ENCODE assay signal across 22 cellular contexts in the genomic region with DNA sequence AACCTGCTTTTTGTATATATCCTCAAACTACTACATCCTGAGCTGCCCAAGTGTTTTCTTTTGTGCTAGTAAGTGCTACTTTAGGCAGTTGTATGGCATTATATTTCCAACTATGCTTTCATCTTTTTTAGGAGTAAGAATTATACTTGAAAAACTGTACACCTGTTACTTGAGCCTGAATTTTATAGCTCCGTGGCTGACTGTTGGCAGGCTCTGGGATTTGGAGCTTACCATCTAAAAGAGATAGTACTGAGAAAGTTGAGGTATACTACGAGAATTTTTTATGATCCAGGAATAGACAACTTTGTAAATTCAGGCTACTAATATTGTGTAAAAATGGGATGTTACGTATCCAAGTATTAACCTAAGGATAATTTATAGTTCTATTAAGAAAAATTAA. TPM values are rescaled to one million over a fixed set of nuclear protein-coding genes. Genes with fewer than 3 reads are reported as not detected.
"Had no signal": no experiment of that assay in that cellular context is flagged by ENCODE, and none has a peak within 500 bp of the region (broad histone marks: within the 10 kb centered on the region; RNA-seq: fewer than 3 reads in every experiment).

No MANE protein-coding gene starts in this region.

- ATAC-seq: activated naive CD8-positive, alpha-beta T cell treated with anti-CD3 and anti-CD28 coated beads, Interleukin-2, amount 50 U/mL, for 24 hours; gastroesophageal sphincter; heart left ventricle; mucosa of descending colon; naive thymus-derived CD8-positive, alpha-beta T cell had no signal

- H3K27me3 ChIP-seq: brain microvascular endothelial cell, gastroesophageal sphincter, heart left ventricle, tibial nerve, uterus had no signal

- H3K4me3 Mint-ChIP-seq: activated naive CD4-positive, alpha-beta T cell treated with anti-CD3 and anti-CD28 coated beads, Interleukin-2, amount 10 ng/mL, durations not matched to agents 7 days and 5 days; activated naive CD8-positive, alpha-beta T cell treated with anti-CD3 and anti-CD28 coated beads, Interleukin-2, amount 50 U/mL, for 24 hours; central memory CD8-positive, alpha-beta T cell; naive thymus-derived CD8-positive, alpha-beta T cell had no signal

- H3K27ac ChIP-seq: coronary artery, gastroesophageal sphincter, heart left ventricle, uterus had no signal

- H3K27me3 Mint-ChIP-seq: activated naive CD4-positive, alpha-beta T cell treated with anti-CD3 and anti-CD28 coated beads, Interleukin-2, amount 10 ng/mL, durations not matched to agents 7 days and 5 days; activated naive CD8-positive, alpha-beta T cell treated with anti-CD3 and anti-CD28 coated beads, Interleukin-2, amount 50 U/mL, for 24 hours; central memory CD8-positive, alpha-beta T cell had no signal

- H3K9me3 Mint-ChIP-seq: activated naive CD4-positive, alpha-beta T cell treated with anti-CD3 and anti-CD28 coated beads, Interleukin-2, amount 10 ng/mL, durations not matched to agents 7 days and 5 days; activated naive CD8-positive, alpha-beta T cell treated with anti-CD3 and anti-CD28 coated beads, Interleukin-2, amount 50 U/mL, for 24 hours; naive thymus-derived CD8-positive, alpha-beta T cell had no signal

- H3K27ac Mint-ChIP-seq: activated naive CD4-positive, alpha-beta T cell treated with anti-CD3 and anti-CD28 coated beads, Interleukin-2, amount 10 ng/mL, durations not matched to agents 7 days and 5 days; activated naive CD8-positive, alpha-beta T cell treated with anti-CD3 and anti-CD28 coated beads, Interleukin-2, amount 50 U/mL, for 24 hours; naive thymus-derived CD8-positive, alpha-beta T cell had no signal

- H3K36me3 Mint-ChIP-seq: activated naive CD4-positive, alpha-beta T cell treated with anti-CD3 and anti-CD28 coated beads, Interleukin-2, amount 10 ng/mL, durations not matched to agents 7 days and 5 days; naive thymus-derived CD8-positive, alpha-beta T cell had no signal

- DNase-seq: activated CD4-positive, alpha-beta T cell treated with anti-CD3 and anti-CD28 coated beads, Interleukin-2, amount 50 U/mL, for 1 hour; activated CD8-positive, alpha-beta memory T cell treated with anti-CD3 and anti-CD28 coated beads for 24 hours; activated CD8-positive, alpha-beta memory T cell treated with anti-CD3 and anti-CD28 coated beads, Interleukin-2, amount 50 U/mL, for 48 hours; activated effector memory CD4-positive, alpha-beta T cell treated with Interleukin-2 at 50 U/mL for 16 hours; activated naive CD4-positive, alpha-beta T cell treated with anti-CD3 and anti-CD28 coated beads, Interleukin-2, amount 10 ng/mL, durations not matched to agents 7 days and 5 days; activated naive CD8-positive, alpha-beta T cell treated with anti-CD3 and anti-CD28 coated beads, Interleukin-2, amount 50 U/mL, for 24 hours; activated T-cell treated with anti-CD3 and anti-CD28 coated beads, Interleukin-2, amount 50 U/mL, for 48 hours; anterior cingulate cortex; brain microvascular endothelial cell; heart left ventricle; kidney glomerular epithelial cell; mesenchymal stem cell; mucosa of descending colon; naive thymus-derived CD8-positive, alpha-beta T cell; stimulated activated CD4-positive, alpha-beta T cell treated with anti-CD3 and anti-CD28 coated beads, Interleukin-2, amount 100 ng/mL, for 24 hours; stimulated activated naive CD4-positive, alpha-beta T cell treated with Interleukin-2 at 50 U/mL for 16 hours; substantia nigra; uterus had no signal

- H3K4me1 ChIP-seq: uterus had no signal

- H3K36me3 ChIP-seq: gastroesophageal sphincter, heart left ventricle, tibial nerve, uterus had no signal

- H3K4me1 Mint-ChIP-seq: activated naive CD4-positive, alpha-beta T cell treated with anti-CD3 and anti-CD28 coated beads, Interleukin-2, amount 10 ng/mL, durations not matched to agents 7 days and 5 days; activated naive CD8-positive, alpha-beta T cell treated with anti-CD3 and anti-CD28 coated beads, Interleukin-2, amount 50 U/mL, for 24 hours; central memory CD8-positive, alpha-beta T cell; naive thymus-derived CD8-positive, alpha-beta T cell had no signal

- H3K9me3 ChIP-seq: gastroesophageal sphincter, heart left ventricle, mucosa of descending colon, tibial nerve, uterus had no signal

- H3K4me3 ChIP-seq: coronary artery, gastroesophageal sphincter, heart left ventricle, mucosa of descending colon, tibial nerve, uterus had no signal

RNA-seq across cellular contexts. Expression of a gene that starts 32.4 kb away (rescaled TPM):
- total RNA-seq: naive thymus-derived CD8-positive, alpha-beta T cell had no signal
